In the genomic region with DNA sequence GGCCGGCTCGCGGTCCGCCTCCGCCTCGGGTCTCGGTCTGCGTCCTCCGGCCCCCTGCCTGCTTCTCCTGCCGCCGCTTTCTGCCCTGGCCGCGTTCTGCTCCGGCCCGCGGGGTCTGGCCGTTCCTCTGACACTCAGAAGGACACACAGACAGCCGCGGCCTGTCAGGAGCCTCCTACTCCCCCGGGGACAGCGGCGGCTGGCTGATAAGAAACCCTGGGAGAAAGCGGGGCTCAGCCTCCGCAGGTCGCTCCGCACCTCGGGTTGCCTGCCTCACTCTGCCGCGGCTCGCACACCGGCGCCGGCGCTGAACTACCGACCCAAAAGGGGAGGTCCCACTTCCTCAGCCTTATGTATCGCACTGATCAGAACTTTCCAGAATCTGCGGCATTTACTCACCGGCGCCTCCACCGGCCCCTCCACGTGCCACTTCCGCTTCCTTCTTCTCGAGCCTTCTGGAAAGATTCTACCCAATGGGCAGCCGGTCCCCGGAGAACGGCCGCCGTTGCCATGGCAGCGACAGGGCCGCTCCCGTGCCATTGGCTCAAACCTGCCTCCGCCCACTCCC, we compare ENCODE assay signal across 8 cellular contexts.
DNase-seq lines count a peak whose midpoint lies in the region; ATAC-seq, FAIRE-seq and TF ChIP-seq lines count a peak whose summit lies in the region.

TSS of gene HSPH1 (minus strand) at position 322 of the 568 bp plus-strand sequence. CDS start 322 bp downstream, outside the sequence.

- peak within 1 kb of the TSS; percentile 86 for H3K27ac ChIP-seq in VCaP

- peak within 1 kb of the TSS; percentile 96 for H3K4me3 Mint-ChIP-seq in central memory CD8-positive, alpha-beta T cell

- DNase-seq in AG08396 (ENCODE audit: low spot score) (peak; percentile 97), NCI-H2196 treated with DMSO at 0.1 percent for 48 hours (lab: John Stamatoyannopoulos, UW; ENCODE audit: unreplicated experiment) (peak; percentile 84)
- peak in 1 of 2 donors; percentile 97 for DNase-seq in central memory CD8-positive, alpha-beta T cell (ENCODE audit: low spot score in 2 of 2)
- peak; percentile 98 for DNase-seq in stimulated activated CD4-positive, alpha-beta T cell treated with anti-CD3 and anti-CD28 coated beads, Interleukin-12 subunit alpha, Interleukin-12 subunit beta, amount 100 ng/mL, for 4 hours

- TF ChIP-seq CTCF in VCaP (conservative IDR thresholded peaks at IDR 0.05): peak; percentile 33

- peak within 1 kb of the TSS; percentile 99 for H3K27ac Mint-ChIP-seq in central memory CD8-positive, alpha-beta T cell (ENCODE audit: low read depth)

- peak; percentile 30 for FAIRE-seq in islet of Langerhans (lab: Jason Lieb, UNC)

- H3K4me1 Mint-ChIP-seq in central memory CD8-positive, alpha-beta T cell: peaks cover 45% of the 10 kb centered on the region

- no peaks in the 10 kb centered on the region for H3K27me3 Mint-ChIP-seq in central memory CD8-positive, alpha-beta T cell

- H3K36me3 Mint-ChIP-seq in central memory CD8-positive, alpha-beta T cell (ENCODE audit: insufficient read depth): peaks cover 43% of the 10 kb centered on the region

- H3K9me3 Mint-ChIP-seq in central memory CD8-positive, alpha-beta T cell: no peaks in the 10 kb centered on the region

- ATAC-seq in GM18870 (IDR thresholded peaks at IDR 0.05; ENCODE audit: unreplicated experiment) (peak; percentile 79), HG03135 (IDR thresholded peaks at IDR 0.05; ENCODE audit: unreplicated experiment) (peak; percentile 80)
- peak; percentile 75 for ATAC-seq in central memory CD8-positive, alpha-beta T cell (replicated peaks; ENCODE audit: extremely low read depth, poor library complexity, severe bottlenecking)
